Comparison of ENCODE assay signal across 5 cellular contexts in the genomic region with DNA sequence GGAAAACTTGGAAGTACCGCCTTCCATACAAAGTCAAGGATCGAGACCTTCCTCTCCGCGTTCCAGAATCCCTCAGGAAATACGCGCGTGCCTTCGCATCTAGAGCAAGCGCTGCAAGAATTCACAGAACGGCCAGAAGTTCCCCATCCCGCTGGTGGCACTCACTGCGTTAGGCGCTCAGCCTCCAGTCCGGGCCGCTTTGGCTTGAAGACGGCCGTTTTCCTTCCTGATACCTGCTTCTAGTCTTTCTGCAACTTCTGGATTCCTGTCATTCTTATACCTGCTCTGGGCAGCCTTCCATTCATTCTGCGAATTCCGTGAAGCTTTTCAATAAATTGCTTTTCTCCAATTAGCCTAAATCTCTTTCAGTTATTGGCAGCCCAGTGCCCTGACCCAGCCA.
"Had no signal": no experiment of that assay in that cellular context is flagged by ENCODE, and none has a peak within 500 bp of the region (broad histone marks: within the 10 kb centered on the region; RNA-seq: fewer than 3 reads in every experiment).

No MANE protein-coding gene starts in this region.

- H3K36me3 ChIP-seq: HAP-1 had no signal

- H3K4me3 ChIP-seq: HAP-1 had no signal

- ATAC-seq: HCT116 had no signal

- DNase-seq: GOT3, HFFc6, KBM-7 had no signal

- H3K4me1 ChIP-seq: HAP-1 had no signal

- H3K9me3 ChIP-seq: HAP-1 had no signal
